ENCODE assay signal across 9 cellular contexts in genomic region chr1:235073968-235074334, GRCh38. TPM values are rescaled to one million over a fixed set of nuclear protein-coding genes. Genes with fewer than 3 reads are reported as not detected.
A peak's percentile ranks its signal among the peaks of the same experiment; 100 is the strongest.
DNase-seq lines count a peak whose midpoint lies in the region; ATAC-seq, FAIRE-seq and TF ChIP-seq lines count a peak whose summit lies in the region.
"Had no signal": no experiment of that assay in that cellular context is flagged by ENCODE, and none has a peak within 500 bp of the region (broad histone marks: within the 10 kb centered on the region; RNA-seq: fewer than 3 reads in every experiment).

No MANE protein-coding gene starts in this region.

- H3K27me3 ChIP-seq in BLaER1 treated with 17β-estradiol and CSF1 and Interleukin-3, amounts not matched to agents 10 nM and 100 nM = no peaks in the 10 kb centered on the region
- no peaks in the 10 kb centered on the region for H3K27me3 ChIP-seq in GM12878 (replicated peaks in 1 of 2; ENCODE audit: control insufficient read depth in 2 of 2, insufficient read depth in 2 of 2, low read length in 1 of 2)
- no peaks in the 10 kb centered on the region for H3K27me3 ChIP-seq in mucosa of stomach (ENCODE audit: control insufficient read depth, insufficient read depth, low read length)

- no peaks in the 10 kb centered on the region for H4K20me1 ChIP-seq in BLaER1 treated with 17β-estradiol and CSF1 and Interleukin-3, amounts not matched to agents 10 nM and 100 nM
- H4K20me1 ChIP-seq in GM12878 (ENCODE audit: control insufficient read depth, insufficient read depth) = no peaks in the 10 kb centered on the region

- RAD21 ChIA-PET in GM12878 (lab: Charles Lee; ENCODE audit: unreplicated experiment) = interaction anchor here (0.7 to 7.9 kb wide), 15 partner anchors 23 to 476 kb away, joined by 3 to 85 read pairs (median 8); no protein-coding TSS in a partner anchor

- no peak overlapping the region; the same call in 1 of the 2 replicates for H2AFZ ChIP-seq in GM12878 (ENCODE audit: control insufficient read depth, low read depth, low read length)

- no peak for FAIRE-seq in GM12878 (lab: Jason Lieb, UNC)

- H3K36me3 ChIP-seq in BLaER1 treated with 17β-estradiol and CSF1 and Interleukin-3, amounts not matched to agents 10 nM and 100 nM = no peaks in the 10 kb centered on the region
- H3K36me3 ChIP-seq in GM12878 (ENCODE audit: control insufficient read depth in 2 of 2, insufficient read depth in 2 of 2, low read length in 1 of 2) (no peaks in the 10 kb centered on the region), mucosa of stomach (ENCODE audit: control insufficient read depth, insufficient read depth, low read length) (no peaks in the 10 kb centered on the region)

- BruUV-seq in GM12878 (replicated peaks; lab: Mats Ljungman, UMichigan) = no TSS peak

- ATAC-seq in HG03521 (IDR thresholded peaks at IDR 0.05; ENCODE audit: unreplicated experiment) = peak; percentile 1
- ATAC-seq in GM12878 = no peak
- no peak for ATAC-seq in HG02981 (IDR thresholded peaks at IDR 0.05; ENCODE audit: unreplicated experiment)
- ATAC-seq in HG03460 (IDR thresholded peaks at IDR 0.05; ENCODE audit: unreplicated experiment) = no peak
- no peak for ATAC-seq in HG03378 (IDR thresholded peaks at IDR 0.05; ENCODE audit: unreplicated experiment)

- peak overlapping the region in 10 of 11 experiments; percentile 71 to 89 (median 81); a peak in 21 of 22 replicates for H3K27ac ChIP-seq in BLaER1 treated with 17β-estradiol and CSF1 and Interleukin-3, amounts not matched to agents 10 nM and 100 nM
- H3K27ac ChIP-seq in GM12878 (ENCODE audit: control insufficient read depth, insufficient read depth) = peak overlapping the region; percentile 99

- no peak for TF ChIP-seq POLR2A in GM12878 (IDR thresholded peaks at IDR 0.05; ENCODE audit: low read depth, low read length)

- POLR2A ChIA-PET in GM12878 (lab: Charles Lee) = interaction anchor here (0.7 to 4.2 kb wide), 12 partner anchors 11 to 348 kb away, joined by 3 to 17 read pairs (median 4); no protein-coding TSS in a partner anchor

- peaks cover 11% of the 10 kb centered on the region for H3K79me2 ChIP-seq in GM12878 (ENCODE audit: control insufficient read depth, insufficient read depth, low read length)

- H3K4me3 ChIP-seq in BLaER1 treated with 17β-estradiol and CSF1 and Interleukin-3, amounts not matched to agents 10 nM and 100 nM = no peak overlapping the region
- peak overlapping the region; percentile 37; the same call in 1 of the 2 replicates for H3K4me3 ChIP-seq in GM12878
- H3K4me3 ChIP-seq in mucosa of stomach (ENCODE audit: low read length) = no peak overlapping the region

- intact Hi-C loops in GM12878 (cut with micrococcal nuclease; ENCODE audit: unreplicated experiment) = loop anchor here (2.0 kb wide), 6 partner anchors 103 to 301 kb away; no protein-coding TSS in a partner anchor

- no peaks in the 10 kb centered on the region for H3K9me3 ChIP-seq in BLaER1 treated with 17β-estradiol and CSF1 and Interleukin-3, amounts not matched to agents 10 nM and 100 nM (replicated peaks in 1 of 11)
- H3K9me3 ChIP-seq in GM12878 (replicated peaks; ENCODE audit: control insufficient read depth, insufficient read depth, low read length) = no peaks in the 10 kb centered on the region
- H3K9me3 ChIP-seq in mucosa of stomach (ENCODE audit: control insufficient read depth, low read length) = no peaks in the 10 kb centered on the region

- CTCF ChIA-PET in GM12878 (lab: Yijun Ruan, JAX) = interaction anchor here (0.8 to 1.9 kb wide), 7 partner anchors 9 to 574 kb away, joined by 3 to 6 read pairs (median 5); no protein-coding TSS in a partner anchor

- TF ChIP-seq CTCF in GM12878 (IDR thresholded peaks at IDR 0.05 in 2 of 3, conservative IDR thresholded peaks at IDR 0.05 in 1 of 3; ENCODE audit: control insufficient read depth in 2 of 3, extremely low read depth in 1 of 3, insufficient read depth in 1 of 3, low read depth in 3 of 3, low read length in 3 of 3) = no peak

- no peak for DNase-seq in GM12878 (ENCODE audit: low read depth, low spot score)
- DNase-seq in mesenteric fat pad (ENCODE audit: low spot score) = no peak
- DNase-seq: effector CD8-positive, alpha-beta T cell had no signal

- H3K9ac ChIP-seq in BLaER1 treated with 17β-estradiol and CSF1 and Interleukin-3, amounts not matched to agents 10 nM and 100 nM = peak overlapping the region in 10 of 11 experiments; percentile 59 to 79 (median 74); a peak in 18 of 22 replicates
- H3K9ac ChIP-seq in GM12878 (ENCODE audit: control insufficient read depth, insufficient read depth, low read length) = peak overlapping the region; percentile 84
- peak overlapping the region; percentile 63 for H3K9ac ChIP-seq in mucosa of stomach (ENCODE audit: low read length)

- SMC1A ChIA-PET in GM12878 (lab: Charles Lee; ENCODE audit: uncharacterized antibody, unreplicated experiment) = interaction anchor here (0.7 to 7.2 kb wide), 20 partner anchors 9 to 573 kb away, joined by 3 to 71 read pairs (median 4); no protein-coding TSS in a partner anchor

- peaks cover 60 to 80% (median 74%) of the 10 kb centered on the region in 10 experiments for H3K4me1 ChIP-seq in BLaER1 treated with 17β-estradiol and CSF1 and Interleukin-3, amounts not matched to agents 10 nM and 100 nM
- peaks cover 57% of the 10 kb centered on the region for H3K4me1 ChIP-seq in GM12878 (ENCODE audit: control insufficient read depth, insufficient read depth, low read length)
- H3K4me1 ChIP-seq in mucosa of stomach (ENCODE audit: control insufficient read depth, insufficient read depth, low read length) = peaks cover 60% of the 10 kb centered on the region

- 47% methylated on average over 8 of the region's 8 CpGs for WGBS in GM12878 (ENCODE audit: insufficient coverage, insufficient replicate concordance, low lambda C conversion rate, missing lambda C conversion rate)

- in situ Hi-C loops in GM12878 (cut with MboI) = loop anchor here (5.0 kb wide), 1 partner anchor 52 kb away; no protein-coding TSS in a partner anchor

- no peak for TF ChIP-seq RAD21 in GM12878 (IDR thresholded peaks at IDR 0.05; ENCODE audit: insufficient read depth, low read depth, low read length)

- H3K4me2 ChIP-seq in BLaER1 treated with 17β-estradiol and CSF1 and Interleukin-3, amounts not matched to agents 10 nM and 100 nM = peak overlapping the region; percentile 71 to 95 (median 85)
- peak overlapping the region; percentile 80 for H3K4me2 ChIP-seq in GM12878 (ENCODE audit: control insufficient read depth, insufficient read depth)

- TF ChIP-seq EP300 in GM12878 (IDR thresholded peaks at IDR 0.05; ENCODE audit: borderline replicate concordance in 1 of 2, control insufficient read depth in 1 of 2, low read depth in 2 of 2, low read length in 2 of 2) = no peak

TF ChIP-seq in GM12878, 131 proteins besides CTCF, POLR2A, EP300 and RAD21 (continues in another document):
- no peak for TF ChIP-seq ZNF687 (IDR thresholded peaks at IDR 0.05)
- TF ChIP-seq CBX3 (IDR thresholded peaks at IDR 0.05; ENCODE audit: borderline replicate concordance, low read depth) = no peak

RNA-seq across cellular contexts. Expression of gene TOMM20, which starts 54.7 kb away (rescaled TPM):
- 52.5 and 52.8 TPM in 2 replicates for total RNA-seq in GM12878 (2013; cell fraction: nucleolus; rRNA removed)
- total RNA-seq in GM12878 (2014; rRNA removed) = 75.1 and 89.7 TPM in 2 replicates
- 58.8 and 59.9 TPM in 2 replicates for total RNA-seq in GM12878 (2014; rRNA removed; fragmentation: Illumina TruSeq; extraction: Trizol)
- total RNA-seq in GM12878 (2021) = 120 and 125 TPM in 2 replicates
- polyA plus RNA-seq in GM12878 (2011; ENCODE audit: low read depth) = 58.2 TPM
- 138 and 178 TPM in 2 replicates for polyA plus RNA-seq in GM12878 (2011; rRNA removed)
- 43.9 and 51.8 TPM in 2 replicates for polyA plus RNA-seq in GM12878 (2011; cell fraction: cytosol; rRNA removed)
- 31.3 TPM in 2 replicates for polyA plus RNA-seq in GM12878 (2011; cell fraction: nucleus; rRNA removed)
- polyA plus RNA-seq in GM12878 (2012) = 94.4 and 116 TPM in 2 replicates
- polyA plus RNA-seq in GM12878 (2014; fragmentation: Illumina TruSeq; extraction: Trizol) = 95.3 and 116 TPM in 2 replicates
- polyA plus RNA-seq in GM12878 (2014; fragmentation: Nextera tagmentation; extraction: Ambion mirVana) = 10 to 100 TPM; 39.8 to 60.1 TPM
- 58.2 and 66.2 TPM in 2 replicates for polyA plus RNA-seq in GM12878 (2014; rRNA removed)
- 10 to 100 TPM; 68.4 to 71.9 TPM for polyA plus RNA-seq in GM12878 (2016; fragmentation: Nextera tagmentation; extraction: Ambion mirVana)
- 35.0 and 43.1 TPM in 2 replicates for polyA minus RNA-seq in GM12878 (2011; rRNA and poly(A)+ RNA removed)
- 27.3 and 28.9 TPM in 2 replicates for polyA minus RNA-seq in GM12878 (2011; cell fraction: cytosol; rRNA and poly(A)+ RNA removed)
- 15.8 and 28.3 TPM in 2 replicates for polyA minus RNA-seq in GM12878 (2011; cell fraction: nucleus; rRNA and poly(A)+ RNA removed)
- total RNA-seq in mesenteric fat pad = 107 TPM
